Comparison of ENCODE assay signal across 10 cellular contexts in the genomic region with DNA sequence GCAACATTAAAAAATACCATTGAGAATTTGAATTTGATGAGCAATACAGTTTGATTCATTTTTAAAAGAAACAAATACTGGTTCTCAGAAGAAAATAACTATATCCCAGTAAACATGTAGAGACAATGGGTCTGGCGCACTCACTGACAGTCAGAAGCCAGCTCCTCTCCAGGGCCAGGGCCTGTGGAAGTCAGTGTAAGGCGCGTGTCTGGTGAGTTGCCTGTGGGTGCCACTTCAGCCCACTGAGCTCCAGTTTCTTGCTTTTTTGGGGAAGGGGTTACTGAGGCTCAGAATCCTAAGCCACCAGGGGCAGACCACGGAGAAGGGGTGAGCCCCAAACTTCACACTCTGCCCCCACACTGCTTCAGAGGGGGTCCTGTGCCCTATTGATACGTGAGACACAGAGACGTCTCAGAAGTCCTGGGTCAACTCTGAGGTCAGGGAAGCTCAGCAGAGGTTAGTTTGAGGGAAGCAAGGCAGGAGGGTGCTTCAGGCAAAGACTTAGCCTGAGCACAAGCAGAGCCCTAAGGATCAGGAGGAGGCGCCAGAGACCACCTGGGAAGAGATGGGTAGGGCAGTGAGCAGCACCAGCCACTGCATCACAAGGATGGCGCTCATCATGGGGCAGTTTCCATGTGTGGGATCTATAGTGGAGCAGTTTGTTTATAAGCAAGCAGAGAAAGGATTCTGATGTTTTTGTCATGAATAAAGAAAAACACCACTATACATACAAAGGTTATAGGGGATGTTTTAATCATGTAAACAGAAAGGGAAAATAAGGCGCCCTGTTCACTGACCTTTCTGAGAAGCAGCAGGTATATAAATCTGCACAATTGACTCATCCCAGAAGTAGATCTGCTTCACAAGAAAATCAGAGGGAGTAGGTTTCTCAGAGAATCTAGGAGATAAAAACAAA.
DNase-seq lines count a peak whose midpoint lies in the region; ATAC-seq and TF ChIP-seq lines count a peak whose summit lies in the region.
"Had no signal": no experiment of that assay in that cellular context is flagged by ENCODE, and none has a peak within 500 bp of the region (broad histone marks: within the 10 kb centered on the region; RNA-seq: fewer than 3 reads in every experiment).

No MANE protein-coding gene starts in this region.

- no peak for ATAC-seq in GM18502 (IDR thresholded peaks at IDR 0.05; ENCODE audit: poor library complexity, unreplicated experiment)
- no peak for ATAC-seq in GM18861 (IDR thresholded peaks at IDR 0.05; ENCODE audit: unreplicated experiment)

- no peaks in the 10 kb centered on the region for H3K36me3 ChIP-seq in BE2C
- no peaks in the 10 kb centered on the region for H3K36me3 ChIP-seq in iPS DF 6.9 (ENCODE audit: control insufficient read depth, insufficient read depth, low read length)

- peak; percentile 50 for TF ChIP-seq CTCF in BE2C (IDR thresholded peaks at IDR 0.05; ENCODE audit: low read depth, low read length)
- peak; percentile 21 for TF ChIP-seq CTCF in GM13976 (IDR thresholded peaks at IDR 0.05; ENCODE audit: borderline replicate concordance, control extremely low read depth, extremely low read depth, insufficient read depth, missing control alignments)

- H3K9me3 ChIP-seq in BE2C (no peaks in the 10 kb centered on the region), iPS DF 6.9 (ENCODE audit: control insufficient read depth, insufficient read depth, low read length) (no peaks in the 10 kb centered on the region)

- H3K4me3 ChIP-seq in BE2C (ENCODE audit: low read depth, low read length) (no peak overlapping the region), iPS DF 6.9 (ENCODE audit: low read length) (no peak overlapping the region)

- WGBS in iPS DF 6.9 (ENCODE audit: insufficient coverage, insufficient read length): no CpG with 5 or more reads among the region's 9 CpGs

- in situ Hi-C loops in GM13976 (cut with MboI; ENCODE audit: low sequenced_read_pairs, unreplicated experiment): no loop called here

- H3K27me3 ChIP-seq in BE2C (no peaks in the 10 kb centered on the region), iPS DF 6.9 (ENCODE audit: control insufficient read depth, insufficient read depth, low read length) (no peaks in the 10 kb centered on the region)

- DNase-seq in BE2C (peak; percentile 26), GM13976 (ENCODE audit: low spot score) (peak; percentile 49), RPMI7951 (ENCODE audit: low read depth) (peak; percentile 40), iPS DF 6.9 (ENCODE audit: low read depth, low spot score) (peak; percentile 11), caudate nucleus (lab: John Stamatoyannopoulos, UW) (no peak), LoVo (ENCODE audit: low spot score) (no peak)
- DNase-seq: foreskin fibroblast, NCI-H446 treated with DMSO at 0.1 percent for 48 hours had no signal

- no peak overlapping the region for H3K27ac ChIP-seq in iPS DF 6.9 (ENCODE audit: low read length)
- no peak overlapping the region for H3K27ac ChIP-seq in caudate nucleus (ENCODE audit: low read depth, low read length)

- H3K4me1 ChIP-seq in BE2C: no peaks in the 10 kb centered on the region
- no peaks in the 10 kb centered on the region for H3K4me1 ChIP-seq in iPS DF 6.9 (ENCODE audit: control insufficient read depth, insufficient read depth, low read length)

Comparison
In these comparisons a context has a peak if more than half of its experiments do, and no peak if none do; other contexts are left out.
1. DNase-seq: peak in BE2C (single experiment), GM13976 (single experiment), RPMI7951 (single experiment) and iPS DF 6.9 (single experiment); none in caudate nucleus (0 of 61) and LoVo (single experiment).